1 cellular context compared by ENCODE assay signal in the genomic region with DNA sequence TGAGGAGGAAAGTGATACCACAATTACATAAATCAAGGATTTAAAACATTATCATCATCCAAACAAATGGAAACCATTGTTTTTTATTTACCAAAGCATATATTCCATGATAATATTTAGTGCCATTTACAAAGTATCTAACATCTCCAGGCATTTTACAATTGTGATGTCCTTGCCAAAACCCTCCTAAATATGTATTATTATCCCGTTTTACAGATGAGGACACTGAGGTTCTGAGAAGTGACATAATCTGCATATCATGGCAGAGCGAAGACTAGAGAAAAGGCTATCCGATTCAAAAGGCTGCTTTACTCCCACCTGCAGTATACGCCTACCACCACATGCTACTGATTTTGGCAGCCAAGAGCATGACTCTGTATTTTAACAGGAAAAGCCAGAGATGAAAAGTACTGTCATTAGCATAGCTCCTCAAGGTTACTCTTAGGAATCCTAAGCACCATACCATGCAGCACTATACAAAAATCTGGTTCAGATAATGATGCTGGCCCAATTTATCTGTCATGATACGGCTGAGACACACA.
TF ChIP-seq lines count a peak whose summit lies in the region.

No MANE protein-coding gene starts in this region.

TF ChIP-seq in SK-N-SH, 30 proteins besides CTCF, POLR2A, EP300 and RAD21 (continued from another document):
- TF ChIP-seq, protein P1, sequence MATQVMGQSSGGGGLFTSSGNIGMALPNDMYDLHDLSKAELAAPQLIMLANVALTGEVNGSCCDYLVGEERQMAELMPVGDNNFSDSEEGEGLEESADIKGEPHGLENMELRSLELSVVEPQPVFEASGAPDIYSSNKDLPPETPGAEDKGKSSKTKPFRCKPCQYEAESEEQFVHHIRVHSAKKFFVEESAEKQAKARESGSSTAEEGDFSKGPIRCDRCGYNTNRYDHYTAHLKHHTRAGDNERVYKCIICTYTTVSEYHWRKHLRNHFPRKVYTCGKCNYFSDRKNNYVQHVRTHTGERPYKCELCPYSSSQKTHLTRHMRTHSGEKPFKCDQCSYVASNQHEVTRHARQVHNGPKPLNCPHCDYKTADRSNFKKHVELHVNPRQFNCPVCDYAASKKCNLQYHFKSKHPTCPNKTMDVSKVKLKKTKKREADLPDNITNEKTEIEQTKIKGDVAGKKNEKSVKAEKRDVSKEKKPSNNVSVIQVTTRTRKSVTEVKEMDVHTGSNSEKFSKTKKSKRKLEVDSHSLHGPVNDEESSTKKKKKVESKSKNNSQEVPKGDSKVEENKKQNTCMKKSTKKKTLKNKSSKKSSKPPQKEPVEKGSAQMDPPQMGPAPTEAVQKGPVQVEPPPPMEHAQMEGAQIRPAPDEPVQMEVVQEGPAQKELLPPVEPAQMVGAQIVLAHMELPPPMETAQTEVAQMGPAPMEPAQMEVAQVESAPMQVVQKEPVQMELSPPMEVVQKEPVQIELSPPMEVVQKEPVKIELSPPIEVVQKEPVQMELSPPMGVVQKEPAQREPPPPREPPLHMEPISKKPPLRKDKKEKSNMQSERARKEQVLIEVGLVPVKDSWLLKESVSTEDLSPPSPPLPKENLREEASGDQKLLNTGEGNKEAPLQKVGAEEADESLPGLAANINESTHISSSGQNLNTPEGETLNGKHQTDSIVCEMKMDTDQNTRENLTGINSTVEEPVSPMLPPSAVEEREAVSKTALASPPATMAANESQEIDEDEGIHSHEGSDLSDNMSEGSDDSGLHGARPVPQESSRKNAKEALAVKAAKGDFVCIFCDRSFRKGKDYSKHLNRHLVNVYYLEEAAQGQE (IDR thresholded peaks at IDR 0.05; ENCODE audit: low read depth, low read length) = no peak
